ENCODE assay signal across 1 cellular context in the genomic region with DNA sequence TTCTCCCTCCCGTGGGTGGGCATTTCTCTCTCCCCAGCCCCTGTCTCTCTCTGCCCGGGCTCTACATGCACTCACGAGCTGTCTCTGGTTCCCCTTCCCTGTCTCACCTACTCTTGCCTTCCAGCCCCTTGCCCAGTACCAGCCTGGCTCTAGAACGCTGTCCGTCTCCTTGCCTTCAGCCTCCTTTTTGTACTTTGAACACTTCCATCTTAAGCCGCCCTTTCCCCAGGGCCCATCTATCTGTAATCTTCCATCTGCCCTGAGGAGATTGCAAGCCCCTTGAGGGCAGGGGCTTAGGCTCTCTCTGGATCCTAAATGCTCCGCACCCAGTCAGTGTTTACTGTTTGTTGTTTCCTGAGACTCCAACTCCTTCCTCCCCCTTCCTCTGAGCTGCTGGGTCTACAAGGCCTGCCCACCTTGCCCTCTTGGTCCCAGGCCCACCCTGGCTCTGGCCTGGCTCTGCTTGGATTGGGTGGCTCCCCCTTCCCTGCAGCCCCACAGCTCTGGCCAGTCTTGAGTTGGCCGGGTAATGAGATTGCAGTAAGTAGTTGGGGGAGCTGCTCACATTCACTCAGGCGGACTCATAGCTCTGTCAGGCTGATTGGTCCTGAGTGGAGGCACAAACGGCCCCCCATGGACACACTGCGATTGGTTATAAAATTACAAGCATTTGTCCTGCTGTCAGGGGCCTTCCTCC.
TF ChIP-seq lines count a peak whose summit lies in the region.

No MANE protein-coding gene starts in this region.

TF ChIP-seq in HEK293, 187 proteins besides CTCF, POLR2A, EP300 and RAD21 (continued from another document):
- TF ChIP-seq, protein P1, sequence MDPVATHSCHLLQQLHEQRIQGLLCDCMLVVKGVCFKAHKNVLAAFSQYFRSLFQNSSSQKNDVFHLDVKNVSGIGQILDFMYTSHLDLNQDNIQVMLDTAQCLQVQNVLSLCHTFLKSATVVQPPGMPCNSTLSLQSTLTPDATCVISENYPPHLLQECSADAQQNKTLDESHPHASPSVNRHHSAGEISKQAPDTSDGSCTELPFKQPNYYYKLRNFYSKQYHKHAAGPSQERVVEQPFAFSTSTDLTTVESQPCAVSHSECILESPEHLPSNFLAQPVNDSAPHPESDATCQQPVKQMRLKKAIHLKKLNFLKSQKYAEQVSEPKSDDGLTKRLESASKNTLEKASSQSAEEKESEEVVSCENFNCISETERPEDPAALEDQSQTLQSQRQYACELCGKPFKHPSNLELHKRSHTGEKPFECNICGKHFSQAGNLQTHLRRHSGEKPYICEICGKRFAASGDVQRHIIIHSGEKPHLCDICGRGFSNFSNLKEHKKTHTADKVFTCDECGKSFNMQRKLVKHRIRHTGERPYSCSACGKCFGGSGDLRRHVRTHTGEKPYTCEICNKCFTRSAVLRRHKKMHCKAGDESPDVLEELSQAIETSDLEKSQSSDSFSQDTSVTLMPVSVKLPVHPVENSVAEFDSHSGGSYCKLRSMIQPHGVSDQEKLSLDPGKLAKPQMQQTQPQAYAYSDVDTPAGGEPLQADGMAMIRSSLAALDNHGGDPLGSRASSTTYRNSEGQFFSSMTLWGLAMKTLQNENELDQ (tag by site-specific recombination; IDR thresholded peaks at IDR 0.05; ENCODE audit: low read depth): no peak
- TF ChIP-seq ZFHX2 (tag by site-specific recombination; conservative IDR thresholded peaks at IDR 0.05): peak; percentile 15; the same call in 1 of the 2 replicates
- TF ChIP-seq ZBTB17 (tag by site-specific recombination; IDR thresholded peaks at IDR 0.05): peak; percentile 51
